ENCODE assay signal across 10 cellular contexts in genomic region chr1:21939650-21940374, GRCh38. TPM values are rescaled to one million over a fixed set of nuclear protein-coding genes. Genes with fewer than 3 reads are reported as not detected.
DNase-seq lines count a peak whose midpoint lies in the region; ATAC-seq and TF ChIP-seq lines count a peak whose summit lies in the region.
"Had no signal": no experiment of that assay in that cellular context is flagged by ENCODE, and none has a peak within 500 bp of the region (broad histone marks: within the 10 kb centered on the region; RNA-seq: fewer than 3 reads in every experiment).

No MANE protein-coding gene starts in this region.

- no peaks in the 10 kb centered on the region for H3K9me3 Mint-ChIP-seq in mesothelial cell of epicardium

- H3K4me3 ChIP-seq in dorsolateral prefrontal cortex, result peak overlapping the region in 2 of 59 donors; percentile 12 to 24

- ATAC-seq in HG03045 (IDR thresholded peaks at IDR 0.05; ENCODE audit: unreplicated experiment), result no peak

- intact Hi-C loops in dorsolateral prefrontal cortex (cut with DNase I), result loop anchor here (2.0 to 10.0 kb wide), 4 partner anchors 85 to 512 kb away; partner anchors contain the start of genes USP48 (in 2 of the 2) and ZBTB40 (in 1 of the 2)

- no peak overlapping the region for H3K4me3 Mint-ChIP-seq in mesothelial cell of epicardium

- H3K27me3 ChIP-seq in dorsolateral prefrontal cortex, result no peaks in the 10 kb centered on the region

- H3K27ac ChIP-seq in dorsolateral prefrontal cortex, result peak overlapping the region in 48 of 59 donors; percentile 1 to 79 (median 52)
- H3K27ac ChIP-seq: KMS-11, neutrophil had no signal

- DNase-seq in ELR (ENCODE audit: low read depth), result peak; percentile 97
- peak; percentile 43 to 75 for DNase-seq in NOMO-1 (lab: John Stamatoyannopoulos, UW; ENCODE audit: unreplicated experiment in 2 of 2)
- peak; percentile 19 to 82 (median 72) for DNase-seq in dorsolateral prefrontal cortex
- peak; percentile 69 to 87 for DNase-seq in mesothelial cell of epicardium (ENCODE audit: low spot score in 2 of 2, unreplicated experiment in 2 of 2)
- no peak for DNase-seq in activated CD4-positive, alpha-beta T cell treated with anti-CD3 and anti-CD28 coated beads for 48 hours
- DNase-seq in NCI-H774 (lab: John Stamatoyannopoulos, UW), result no peak
- DNase-seq in DMS153 (lab: John Stamatoyannopoulos, UW), result no peak

- H3K36me3 Mint-ChIP-seq in mesothelial cell of epicardium, result no peaks in the 10 kb centered on the region

- H3K27me3 Mint-ChIP-seq in mesothelial cell of epicardium (ENCODE audit: low read depth), result no peaks in the 10 kb centered on the region

- TF ChIP-seq CTCF in dorsolateral prefrontal cortex (IDR thresholded peaks at IDR 0.05 in 54 of 56, conservative IDR thresholded peaks at IDR 0.05 in 2 of 56; ENCODE audit: low read depth in 1 of 56, partially characterized antibody in 56 of 56) (peak in 50 of 56 donors; percentile 22 to 66 (median 45)), mesothelial cell of epicardium (IDR thresholded peaks at IDR 0.05; ENCODE audit: unreplicated experiment) (peak; percentile 25)

- H3K4me1 Mint-ChIP-seq in mesothelial cell of epicardium, result peaks cover 55% of the 10 kb centered on the region

- peak overlapping the region; percentile 96 for H3K27ac Mint-ChIP-seq in mesothelial cell of epicardium

RNA-seq across cellular contexts. Expression of gene HSPG2, which starts 2.7 kb away (rescaled TPM):
- 10 to 100 TPM in 106 of 120 experiments, 1 to 10 TPM in 14; 5.1 to 53.9 (median 15.4) TPM for total RNA-seq in dorsolateral prefrontal cortex
- 221 to 226 TPM (median 221 TPM) in 3 replicates for total RNA-seq in mesothelial cell of epicardium

RNA-seq across cellular contexts. Expression of gene CELA3B, which starts 37.0 kb away (rescaled TPM):
- not detected for total RNA-seq in dorsolateral prefrontal cortex
- total RNA-seq in mesothelial cell of epicardium, result not detected in 3 replicates

Comparison
In these comparisons a context has a peak if more than half of its experiments do, and no peak if none do; other contexts are left out.
1. DNase-seq: peak in ELR (single experiment), NOMO-1 (2 of 2), dorsolateral prefrontal cortex (10 of 10) and mesothelial cell of epicardium (2 of 2); none in activated CD4-positive, alpha-beta T cell treated with anti-CD3 and anti-CD28 coated beads for 48 hours (single experiment), NCI-H774 (single experiment) and DMS153 (single experiment).